ENCODE assay signal across 8 cellular contexts in the genomic region with DNA sequence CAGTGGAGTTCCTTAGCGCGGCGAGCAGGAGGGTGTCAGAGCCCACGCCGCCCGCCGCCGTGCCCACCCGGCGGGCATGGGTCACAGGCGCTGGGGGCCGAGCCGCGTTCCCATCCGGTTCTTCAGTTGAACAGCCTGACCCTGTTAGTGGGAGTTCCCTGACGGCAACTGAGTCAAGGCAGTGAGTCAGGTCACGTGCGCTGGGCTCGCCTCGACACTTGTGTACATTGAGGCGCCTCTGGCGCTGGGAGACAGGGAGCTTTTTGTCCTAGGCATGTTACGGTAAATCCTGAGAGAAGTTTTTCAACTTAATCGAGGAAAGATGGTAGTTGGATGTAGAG. TPM values are rescaled to one million over a fixed set of nuclear protein-coding genes. Genes with fewer than 3 reads are reported as not detected.
DNase-seq lines count a peak whose midpoint lies in the region; ATAC-seq and TF ChIP-seq lines count a peak whose summit lies in the region.

No MANE protein-coding gene starts in this region.

- peaks cover 3% of the 10 kb centered on the region for H3K27me3 Mint-ChIP-seq in mesothelial cell of epicardium (ENCODE audit: low read depth)

- peak overlapping the region; percentile 55; the same call in 1 of the 2 replicates for H3K27ac ChIP-seq in MM.1S (ENCODE audit: low read length)

- DNase-seq in AG08396 (ENCODE audit: low spot score) (peak; percentile 82), MM.1S (peak; percentile 21), activated T-cell treated with anti-CD3 and anti-CD28 coated beads for 1 hour (ENCODE audit: low read depth) (peak; percentile 24), epidermal melanocyte (ENCODE audit: insufficient read length, low spot score) (peak; percentile 56), mesothelial cell of epicardium (ENCODE audit: low spot score in 2 of 2, unreplicated experiment in 2 of 2) (peak in 1 of 2 experiments; percentile 39), NCI-H1930 (lab: John Stamatoyannopoulos, UW) (no peak)
- DNase-seq in stimulated activated CD8-positive, alpha-beta memory T cell treated with anti-CD3 and anti-CD28 coated beads, Interleukin-15, amount 100 ng/mL, for 48 hours (ENCODE audit: low read depth in 2 of 2) = peak; percentile 21 to 49

- H3K4me1 ChIP-seq in MM.1S (ENCODE audit: low read length) = peaks cover 14% of the 10 kb centered on the region

- peaks cover 40% of the 10 kb centered on the region for H3K4me1 Mint-ChIP-seq in mesothelial cell of epicardium

- no peaks in the 10 kb centered on the region for H3K9me3 ChIP-seq in MM.1S (replicated peaks; ENCODE audit: insufficient read depth, low read length)

- no peaks in the 10 kb centered on the region for H3K36me3 ChIP-seq in MM.1S (replicated peaks; ENCODE audit: insufficient read depth, low read length)

- H3K4me3 Mint-ChIP-seq in mesothelial cell of epicardium = peak overlapping the region; percentile 81

- H3K36me3 Mint-ChIP-seq in mesothelial cell of epicardium = no peaks in the 10 kb centered on the region

- peak overlapping the region; percentile 92 for H3K27ac Mint-ChIP-seq in mesothelial cell of epicardium

- H3K9me2 ChIP-seq in MM.1S (replicated peaks; ENCODE audit: insufficient read depth, low read length) = no peaks in the 10 kb centered on the region

- H3K9me3 Mint-ChIP-seq in mesothelial cell of epicardium = no peaks in the 10 kb centered on the region

- TF ChIP-seq CTCF in MM.1S (IDR thresholded peaks at IDR 0.05; ENCODE audit: low read length) = no peak
- no peak for TF ChIP-seq CTCF in mesothelial cell of epicardium (IDR thresholded peaks at IDR 0.05; ENCODE audit: unreplicated experiment)

- no peaks in the 10 kb centered on the region for H3F3A ChIP-seq in MM.1S (ENCODE audit: insufficient read depth, low read length)

- peak overlapping the region; percentile 92 for H3K4me2 ChIP-seq in MM.1S (ENCODE audit: low read depth, low read length)

- peak overlapping the region; percentile 96 for H3K9ac ChIP-seq in MM.1S (ENCODE audit: low read length)

- H3K27me3 ChIP-seq in MM.1S (replicated peaks; ENCODE audit: insufficient read depth, low read length) = no peaks in the 10 kb centered on the region

- H2AFZ ChIP-seq in MM.1S (ENCODE audit: low read length) = 0 out of 2 replicates have a peak overlapping the region, but pooled peaks have one; percentile 3

- peaks cover 31% of the 10 kb centered on the region for H4K20me1 ChIP-seq in MM.1S (ENCODE audit: insufficient read depth, low read length)

- peak; percentile 3 for ATAC-seq in GM21515 (IDR thresholded peaks at IDR 0.05; ENCODE audit: unreplicated experiment)

- H3K4me3 ChIP-seq in MM.1S (ENCODE audit: low read length) = peak overlapping the region; percentile 99

- H3K79me2 ChIP-seq in MM.1S (ENCODE audit: low read length) = peaks cover 57% of the 10 kb centered on the region

RNA-seq across cellular contexts. Expression of a gene that starts 0.7 kb away (rescaled TPM):
- 133 to 136 TPM (median 135 TPM) in 3 replicates for total RNA-seq in mesothelial cell of epicardium

Comparison
In these comparisons a context has a peak if more than half of its experiments do, and no peak if none do; other contexts are left out.
1. DNase-seq: peak in AG08396 (single experiment), MM.1S (single experiment), activated T-cell treated with anti-CD3 and anti-CD28 coated beads for 1 hour (single experiment), epidermal melanocyte (single experiment) and stimulated activated CD8-positive, alpha-beta memory T cell treated with anti-CD3 and anti-CD28 coated beads, Interleukin-15, amount 100 ng/mL, for 48 hours (2 of 2); none in NCI-H1930 (0 of 2).